In the genomic region with DNA sequence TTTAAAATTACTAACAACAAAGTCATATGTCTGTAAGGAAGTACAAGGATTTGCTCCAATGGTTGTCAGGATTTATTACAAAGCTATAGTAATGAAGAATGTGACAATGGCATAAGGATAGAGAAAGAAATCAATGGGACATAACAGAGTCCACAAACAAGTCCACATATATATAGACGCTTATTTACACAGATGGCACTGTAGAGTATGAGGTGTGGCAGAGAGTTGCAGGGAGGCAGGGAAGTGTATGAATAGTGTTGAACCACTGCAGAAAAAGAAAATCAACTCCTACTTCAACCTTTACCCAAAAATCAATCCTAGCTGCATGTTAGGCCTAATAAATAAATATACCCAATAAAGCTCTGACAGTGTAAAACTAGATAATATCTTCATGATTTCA, we compare ENCODE assay signal across 21 cellular contexts.
"Had no signal": no experiment of that assay in that cellular context is flagged by ENCODE, and none has a peak within 500 bp of the region (broad histone marks: within the 10 kb centered on the region; RNA-seq: fewer than 3 reads in every experiment).

No MANE protein-coding gene starts in this region.

- H3K9me3 ChIP-seq: upper lobe of left lung had no signal

- H3K4me1 ChIP-seq: foreskin keratinocyte had no signal

- DNase-seq: activated B cell treated with CpG ODN at 0.5 μM for 24 hours; activated CD4-positive, alpha-beta T cell treated with anti-CD3 and anti-CD28 coated beads for 36 hours; activated CD4-positive, alpha-beta T cell treated with anti-CD3 and anti-CD28 coated beads, Interleukin-2, amount 50 U/mL, for 4 hours; activated CD8-positive, alpha-beta memory T cell treated with anti-CD3 and anti-CD28 coated beads for 24 hours; activated CD8-positive, alpha-beta memory T cell treated with anti-CD3 and anti-CD28 coated beads, Interleukin-2, amount 50 U/mL, for 4 hours; activated naive CD4-positive, alpha-beta T cell; activated naive CD8-positive, alpha-beta T cell treated with anti-CD3 and anti-CD28 coated beads for 36 hours; activated T-cell treated with anti-CD3 and anti-CD28 coated beads, Interleukin-2, amount 50 U/mL, for 4 hours; central memory CD4-positive, alpha-beta T cell; effector memory CD4-positive, alpha-beta T cell; foreskin keratinocyte; mammary epithelial cell; midbrain; natural killer cell; retina; stimulated activated CD4-positive, alpha-beta T cell treated with anti-CD3 and anti-CD28 coated beads, Interleukin-12 subunit alpha, Interleukin-12 subunit beta, amount 100 ng/mL, for 4 hours; stimulated activated CD4-positive, alpha-beta T cell treated with anti-CD3 and anti-CD28 coated beads, Interleukin-4, amount 100 ng/mL, for 4 hours; stimulated activated naive CD8-positive, alpha-beta T cell treated with anti-CD3 and anti-CD28 coated beads, Interleukin-15, Interleukin-2, amounts not matched to agents 100 U/mL and 50 U/mL, for 24 hours; upper lobe of left lung had no signal

- H3K36me3 ChIP-seq: upper lobe of left lung had no signal

- H3K4me3 ChIP-seq: upper lobe of left lung had no signal

- H3K36me3 Mint-ChIP-seq: activated naive CD8-positive, alpha-beta T cell treated with anti-CD3 and anti-CD28 coated beads for 36 hours; natural killer cell had no signal

- H3K27ac ChIP-seq: foreskin keratinocyte, upper lobe of left lung had no signal

- H3K4me3 Mint-ChIP-seq: activated B cell treated with CpG ODN at 0.5 μM for 24 hours; activated CD4-positive, alpha-beta T cell treated with anti-CD3 and anti-CD28 coated beads for 36 hours; activated naive CD8-positive, alpha-beta T cell treated with anti-CD3 and anti-CD28 coated beads for 36 hours; activated T-cell treated with anti-CD3 and anti-CD28 coated beads, Interleukin-2, amount 50 U/mL, for 4 hours; natural killer cell had no signal

- ATAC-seq: activated CD4-positive, alpha-beta T cell treated with anti-CD3 and anti-CD28 coated beads for 36 hours; activated T-cell treated with anti-CD3 and anti-CD28 coated beads, Interleukin-2, amount 50 U/mL, for 4 hours; foreskin keratinocyte; natural killer cell; stimulated activated naive CD8-positive, alpha-beta T cell treated with anti-CD3 and anti-CD28 coated beads, Interleukin-15, Interleukin-2, amounts not matched to agents 100 U/mL and 50 U/mL, for 24 hours had no signal

- H3K27ac Mint-ChIP-seq: activated B cell treated with CpG ODN at 0.5 μM for 24 hours; activated CD4-positive, alpha-beta T cell treated with anti-CD3 and anti-CD28 coated beads for 36 hours; activated naive CD8-positive, alpha-beta T cell treated with anti-CD3 and anti-CD28 coated beads for 36 hours; activated T-helper 2 cell treated with anti-CD3 and anti-CD28 coated beads, Interferon-gamma antibody, Interleukin-2, Interleukin-4, amounts not matched to agents 10 μg/mL and 5 μg/mL and 100 μg/mL, durations not matched to agents 14 hours and 24 hours and 36 hours; natural killer cell; progenitor cell of endocrine pancreas had no signal

- H3K27me3 Mint-ChIP-seq: activated B cell treated with CpG ODN at 0.5 μM for 24 hours; activated CD4-positive, alpha-beta T cell treated with anti-CD3 and anti-CD28 coated beads for 36 hours; activated naive CD8-positive, alpha-beta T cell treated with anti-CD3 and anti-CD28 coated beads for 36 hours; progenitor cell of endocrine pancreas had no signal

- H3K27me3 ChIP-seq: foreskin keratinocyte, upper lobe of left lung had no signal
